ENCODE assay signal across 19 cellular contexts in genomic region chr21:34797202-34797527, GRCh38.
A peak's percentile ranks its signal among the peaks of the same experiment; 100 is the strongest.
DNase-seq lines count a peak whose midpoint lies in the region; ATAC-seq and TF ChIP-seq lines count a peak whose summit lies in the region.
"Had no signal": no experiment of that assay in that cellular context is flagged by ENCODE, and none has a peak within 500 bp of the region (broad histone marks: within the 10 kb centered on the region; RNA-seq: fewer than 3 reads in every experiment).

No MANE protein-coding gene starts in this region.

- TF ChIP-seq CTCF in MCF 10A (IDR thresholded peaks at IDR 0.05; ENCODE audit: unreplicated experiment) (no peak), stomach (IDR thresholded peaks at IDR 0.05) (no peak), testis (IDR thresholded peaks at IDR 0.05) (no peak)

- POLR2A ChIA-PET in activated CD4-positive, alpha-beta T cell treated with anti-CD3 and anti-CD28 coated beads for 36 hours (lab: Charles Lee): interaction anchor here (1.4 kb wide), 1 partner anchor 10 kb away, joined by 3 read pairs; no protein-coding TSS in a partner anchor
- POLR2A ChIA-PET in MCF 10A (lab: Yijun Ruan, JAX): interaction anchor here (0.7 to 26.5 kb wide), 19 partner anchors 11 to 372 kb away, joined by 3 to 972 read pairs (median 4); no protein-coding TSS in a partner anchor

- no peaks in the 10 kb centered on the region for H3K9me3 ChIP-seq in mesenchymal stem cell (ENCODE audit: control insufficient read depth, low read length)
- H3K9me3 ChIP-seq in stomach: no peaks in the 10 kb centered on the region
- no peaks in the 10 kb centered on the region for H3K9me3 ChIP-seq in testis

- H3K27ac Mint-ChIP-seq in activated CD4-positive, alpha-beta T cell treated with anti-CD3 and anti-CD28 coated beads for 36 hours: peak overlapping the region; percentile 25
- peak overlapping the region; percentile 96 for H3K27ac Mint-ChIP-seq in MCF 10A (ENCODE audit: low read depth, unreplicated experiment)
- H3K27ac Mint-ChIP-seq: T-helper 2 cell treated with Interferon-gamma antibody and Interleukin-4, amounts not matched to agents 5 μg/mL and 100 μg/mL, for 36 hours had no signal

- H3K4me1 ChIP-seq in mesenchymal stem cell (ENCODE audit: control insufficient read depth, insufficient read depth, low read depth, low read length) (peaks cover 6% of the 10 kb centered on the region), stomach (peaks cover 43 to 72% (median 51%) of the 10 kb centered on the region in 4 donors), testis (no peaks in the 10 kb centered on the region)

- peak overlapping the region; percentile 80 for H3K9ac ChIP-seq in mesenchymal stem cell (ENCODE audit: low read length)

- H2AFZ ChIP-seq in mesenchymal stem cell (ENCODE audit: low read depth, low read length): no peak overlapping the region

- no peak overlapping the region for H2BK15ac ChIP-seq in mesenchymal stem cell (ENCODE audit: low read depth, poor library complexity, severe bottlenecking)

- H3K27me3 ChIP-seq in mesenchymal stem cell (ENCODE audit: control insufficient read depth in 1 of 2, insufficient read depth in 1 of 2, low read length in 2 of 2) (no peaks in the 10 kb centered on the region), stomach (no peaks in the 10 kb centered on the region), testis (no peaks in the 10 kb centered on the region)

- DNase-seq in activated CD4-positive, alpha-beta T cell treated with anti-CD3 and anti-CD28 coated beads for 36 hours: no peak
- no peak for DNase-seq in activated CD4-positive, alpha-beta T cell treated with anti-CD3 and anti-CD28 coated beads, Interleukin-2, amount 50 U/mL, for 4 hours
- DNase-seq in MCF 10A (ENCODE audit: unreplicated experiment) (peak; percentile 52), mesenchymal stem cell (no peak), stomach (no peak), AG20443 (ENCODE audit: low spot score) (no peak), testis (no peak), superior temporal gyrus (ENCODE audit: extremely low spot score) (no peak)
- DNase-seq: activated CD4-positive, alpha-beta T cell treated with anti-CD3 and anti-CD28 coated beads for 1 hour; activated T-cell treated with anti-CD3 and anti-CD28 coated beads, Interleukin-2, amount 50 U/mL, for 1 hour; aorta; left cardiac atrium; right cardiac atrium; SIG-M5; stimulated activated CD4-positive, alpha-beta T cell treated with anti-CD3 and anti-CD28 coated beads, Interleukin-4, amount 100 ng/mL, for 24 hours had no signal

- no TSS peak for BruUV-seq in MCF 10A (replicated peaks; lab: Mats Ljungman, UMichigan)

- H3K14ac ChIP-seq in mesenchymal stem cell (ENCODE audit: low read length in 2 of 2): no peak overlapping the region

- H2AK5ac ChIP-seq in mesenchymal stem cell (ENCODE audit: low read length, severe bottlenecking): no peak overlapping the region

- H4K91ac ChIP-seq in mesenchymal stem cell (ENCODE audit: low read length): no peak overlapping the region

- peaks cover 15 to 96% of the 10 kb centered on the region in 2 experiments for H3K36me3 ChIP-seq in mesenchymal stem cell (ENCODE audit: control insufficient read depth in 1 of 2, insufficient read depth in 2 of 2, low read depth in 1 of 2, low read length in 2 of 2)
- H3K36me3 ChIP-seq in stomach: peaks cover 15 to 65% (median 35%) of the 10 kb centered on the region in 4 donors
- H3K36me3 ChIP-seq in testis (ENCODE audit: low read depth, missing control alignments): no peaks in the 10 kb centered on the region

- peaks cover 65% of the 10 kb centered on the region for H3K36me3 Mint-ChIP-seq in activated CD4-positive, alpha-beta T cell treated with anti-CD3 and anti-CD28 coated beads for 36 hours (ENCODE audit: low read depth)
- peaks cover 78% of the 10 kb centered on the region for H3K36me3 Mint-ChIP-seq in MCF 10A (ENCODE audit: insufficient read depth, unreplicated experiment)

- H3K4me3 ChIP-seq in mesenchymal stem cell (ENCODE audit: insufficient read depth in 1 of 2, low read depth in 1 of 2, low read length in 2 of 2) (no peak overlapping the region), stomach (no peak overlapping the region), testis (no peak overlapping the region)
- H3K4me3 ChIP-seq: coronary artery had no signal

- no peak overlapping the region for H3K23ac ChIP-seq in mesenchymal stem cell (ENCODE audit: low read length in 2 of 2)

- CTCF ChIA-PET in activated CD4-positive, alpha-beta T cell treated with anti-CD3 and anti-CD28 coated beads for 36 hours (lab: Charles Lee): no interaction called here
- CTCF ChIA-PET in MCF 10A (lab: Yijun Ruan, JAX): interaction anchor here (0.7 to 4.5 kb wide), 9 partner anchors 10 to 110 kb away, joined by 3 to 27 read pairs (median 9); no protein-coding TSS in a partner anchor

- H3K4me3 Mint-ChIP-seq in activated CD4-positive, alpha-beta T cell treated with anti-CD3 and anti-CD28 coated beads for 36 hours: no peak overlapping the region
- no peak overlapping the region for H3K4me3 Mint-ChIP-seq in MCF 10A (ENCODE audit: unreplicated experiment)
- H3K4me3 Mint-ChIP-seq: neural crest cell; T-helper 2 cell treated with Interferon-gamma antibody and Interleukin-4, amounts not matched to agents 5 μg/mL and 100 μg/mL, for 36 hours had no signal

- H2BK120ac ChIP-seq in mesenchymal stem cell (ENCODE audit: low read depth, low read length): no peak overlapping the region

- intact Hi-C loops in activated CD4-positive, alpha-beta T cell treated with anti-CD3 and anti-CD28 coated beads for 36 hours (cut with DNase I, micrococcal nuclease): no loop called here
- intact Hi-C loops in MCF 10A (cut with micrococcal nuclease) (no loop called here), stomach (cut with DNase I; ENCODE audit: low total_unique reads) (no loop called here), testis (cut with DNase I; ENCODE audit: low total_unique reads) (no loop called here)

- no peak overlapping the region for H3K4me2 ChIP-seq in mesenchymal stem cell (ENCODE audit: low read length, poor library complexity, severe bottlenecking)

- H3K27ac ChIP-seq in mesenchymal stem cell (ENCODE audit: low read length, poor library complexity, severe bottlenecking) (no peak overlapping the region), stomach (peak overlapping the region; percentile 61 to 89 (median 72)), testis (no peak overlapping the region)
- H3K27ac ChIP-seq: 22Rv1 had no signal

- H3K79me1 ChIP-seq in mesenchymal stem cell (replicated peaks; ENCODE audit: low read length, poor library complexity, severe bottlenecking): peaks cover 19% of the 10 kb centered on the region

- no peak overlapping the region for H3K4ac ChIP-seq in mesenchymal stem cell (ENCODE audit: low read depth in 1 of 2, low read length in 2 of 2)

- no peaks in the 10 kb centered on the region for H3K9me3 Mint-ChIP-seq in activated CD4-positive, alpha-beta T cell treated with anti-CD3 and anti-CD28 coated beads for 36 hours (ENCODE audit: low read depth)
- no peaks in the 10 kb centered on the region for H3K9me3 Mint-ChIP-seq in MCF 10A (ENCODE audit: unreplicated experiment)
- H3K9me3 Mint-ChIP-seq: neural crest cell; T-helper 2 cell treated with Interferon-gamma antibody and Interleukin-4, amounts not matched to agents 5 μg/mL and 100 μg/mL, for 36 hours had no signal

- H3K18ac ChIP-seq in mesenchymal stem cell (ENCODE audit: low read depth in 1 of 2, low read length in 2 of 2): no peak overlapping the region

- H2BK5ac ChIP-seq in mesenchymal stem cell (ENCODE audit: low read depth, low read length, poor library complexity, severe bottlenecking): no peak overlapping the region

- ATAC-seq in activated CD4-positive, alpha-beta T cell treated with anti-CD3 and anti-CD28 coated beads for 36 hours: no peak

- peaks cover 5% of the 10 kb centered on the region for H3K4me1 Mint-ChIP-seq in activated CD4-positive, alpha-beta T cell treated with anti-CD3 and anti-CD28 coated beads for 36 hours
- peaks cover 58% of the 10 kb centered on the region for H3K4me1 Mint-ChIP-seq in MCF 10A (ENCODE audit: insufficient read depth, unreplicated experiment)

- H2BK12ac ChIP-seq in mesenchymal stem cell (ENCODE audit: low read length in 2 of 2): peak overlapping the region in 1 of 2 experiments; percentile 33

- TF ChIP-seq EP300 in stomach (IDR thresholded peaks at IDR 0.05): no peak

- TF ChIP-seq POLR2A in stomach (IDR thresholded peaks at IDR 0.05): no peak
- no peak for TF ChIP-seq POLR2A in testis (IDR thresholded peaks at IDR 0.05)

- no peak overlapping the region for H4K8ac ChIP-seq in mesenchymal stem cell (ENCODE audit: low read length)

- no peaks in the 10 kb centered on the region for H3K27me3 Mint-ChIP-seq in activated CD4-positive, alpha-beta T cell treated with anti-CD3 and anti-CD28 coated beads for 36 hours
- H3K27me3 Mint-ChIP-seq in MCF 10A (ENCODE audit: insufficient read depth, unreplicated experiment): no peaks in the 10 kb centered on the region

Comparison
In these comparisons a context has a peak if more than half of its experiments do, and no peak if none do; other contexts are left out.
1. H3K27ac ChIP-seq: peak in stomach (5 of 5); none in mesenchymal stem cell (single experiment) and testis (0 of 2).